Comparison of ENCODE assay signal across 8 cellular contexts in the genomic region with DNA sequence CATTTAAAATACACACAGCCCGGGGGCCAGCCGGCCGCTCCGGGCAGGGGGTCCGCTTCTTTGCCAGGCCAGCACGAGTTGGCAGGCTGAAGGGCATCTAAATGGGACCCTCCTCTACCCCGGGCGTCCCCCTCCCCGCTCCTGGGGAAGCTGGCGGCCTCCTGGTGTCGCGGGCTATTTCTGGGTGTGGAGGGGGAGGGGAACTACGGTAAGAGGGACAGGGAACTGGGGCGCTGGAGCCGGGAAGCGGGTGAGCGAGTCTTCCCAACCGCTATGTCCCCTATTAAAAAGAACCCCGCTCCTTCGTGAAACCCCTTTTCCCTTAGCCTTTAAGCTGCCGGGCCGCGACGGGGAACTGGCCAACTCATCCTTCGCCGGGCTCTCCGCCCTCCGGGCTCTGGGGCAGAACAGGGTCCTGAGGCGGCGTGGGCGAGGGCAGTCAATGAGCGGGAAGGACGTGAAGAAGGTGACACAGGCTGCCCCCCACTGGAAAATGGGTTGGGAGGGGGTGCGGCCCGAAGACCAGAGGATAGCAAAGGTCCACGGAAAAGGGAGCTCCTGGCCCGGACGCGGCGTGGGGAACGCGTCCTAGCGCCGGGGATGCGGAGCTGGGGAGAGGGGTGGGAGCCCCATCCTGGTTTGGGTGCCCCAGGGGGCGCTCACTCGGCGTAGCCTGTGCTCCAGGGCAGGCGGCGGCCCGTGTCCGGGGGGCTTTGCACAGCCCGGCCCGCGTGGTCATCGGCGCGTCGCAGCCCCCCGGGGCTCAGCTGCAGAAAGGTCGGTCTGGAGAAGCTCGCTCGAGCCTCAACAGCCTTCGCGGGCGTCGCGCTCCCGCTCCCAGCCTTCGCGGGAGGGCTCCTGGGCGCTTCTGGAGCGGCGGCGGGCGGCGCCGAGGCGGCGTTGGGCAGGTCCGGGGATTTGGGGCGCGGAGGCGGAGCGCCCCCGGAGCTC. TPM values are rescaled to one million over a fixed set of nuclear protein-coding genes. Genes with fewer than 3 reads are reported as not detected.
DNase-seq lines count a peak whose midpoint lies in the region; ATAC-seq and TF ChIP-seq lines count a peak whose summit lies in the region.

No MANE protein-coding gene starts in this region.

- H3K36me3 ChIP-seq in OCI-LY7 (ENCODE audit: insufficient read depth, low read length), result no peaks in the 10 kb centered on the region

- H2AFZ ChIP-seq in OCI-LY7 (ENCODE audit: low read length), result peak overlapping the region; percentile 46

- H3K79me2 ChIP-seq in OCI-LY7 (ENCODE audit: insufficient read depth, low read depth, low read length), result no peaks in the 10 kb centered on the region

- no peaks in the 10 kb centered on the region for H3K9me2 ChIP-seq in OCI-LY7 (ENCODE audit: insufficient read depth, low read length)

- peak; percentile 17 for TF ChIP-seq CTCF in CD4-positive, alpha-beta T cell (IDR thresholded peaks at IDR 0.05)
- TF ChIP-seq CTCF in OCI-LY7 (conservative IDR thresholded peaks at IDR 0.05; ENCODE audit: low read length), result no peak; the same call in 1 of the 2 replicates
- peak in 9 of 56 donors; percentile 2 to 17 (median 6) for TF ChIP-seq CTCF in dorsolateral prefrontal cortex (IDR thresholded peaks at IDR 0.05 in 54 of 56, conservative IDR thresholded peaks at IDR 0.05 in 2 of 56; ENCODE audit: low read depth in 1 of 56, partially characterized antibody in 56 of 56)

- H3K4me1 Mint-ChIP-seq in CD4-positive, alpha-beta T cell (ENCODE audit: low read depth), result peaks cover 24% of the 10 kb centered on the region

- no peaks in the 10 kb centered on the region for H3K9me3 ChIP-seq in CD4-positive, alpha-beta T cell (ENCODE audit: control insufficient read depth, low read length)
- H3K9me3 ChIP-seq in OCI-LY7 (ENCODE audit: low read length), result no peaks in the 10 kb centered on the region
- H3K9me3 ChIP-seq in mononuclear cell (ENCODE audit: low read depth, low read length), result no peaks in the 10 kb centered on the region

- peak overlapping the region; percentile 85 for H3K4me3 Mint-ChIP-seq in CD4-positive, alpha-beta T cell

- H4K20me1 ChIP-seq in OCI-LY7 (ENCODE audit: insufficient read depth, low read length), result no peaks in the 10 kb centered on the region

- H3K27ac Mint-ChIP-seq in CD4-positive, alpha-beta T cell, result no peak overlapping the region

- no peak overlapping the region for H3K27ac ChIP-seq in CD4-positive, alpha-beta T cell (ENCODE audit: low read depth, low read length)
- H3K27ac ChIP-seq in OCI-LY7 (ENCODE audit: low read depth, low read length, poor library complexity, severe bottlenecking), result no peak overlapping the region
- peak overlapping the region in 20 of 59 donors; percentile 2 to 82 (median 47) for H3K27ac ChIP-seq in dorsolateral prefrontal cortex

- H3K4me1 ChIP-seq in OCI-LY7 (ENCODE audit: insufficient read depth, low read length, poor library complexity, severe bottlenecking) (peaks cover 20% of the 10 kb centered on the region), mononuclear cell (ENCODE audit: insufficient read depth, low read length) (peaks cover 38% of the 10 kb centered on the region)

- H3K4me3 ChIP-seq in OCI-LY7 (ENCODE audit: low read depth, low read length, poor library complexity, severe bottlenecking), result peak overlapping the region; percentile 78
- H3K4me3 ChIP-seq in dorsolateral prefrontal cortex, result peak overlapping the region; percentile 35 to 94 (median 75)
- H3K4me3 ChIP-seq in mononuclear cell (ENCODE audit: low read length), result peak overlapping the region; percentile 42

- peak overlapping the region; percentile 97 for H3K4me2 ChIP-seq in OCI-LY7 (ENCODE audit: low read length)

- intact Hi-C loops in CD4-positive, alpha-beta T cell (cut with DNase I, micrococcal nuclease), result loop anchor here (5.0 to 10.0 kb wide), 6 partner anchors 97 to 1100 kb away; a partner anchor contains a TSS
- intact Hi-C loops in OCI-LY7 (cut with micrococcal nuclease; ENCODE audit: unreplicated experiment) (loop anchor here (2.0 to 5.0 kb wide), 5 partner anchors 96 to 963 kb away; a partner anchor contains a TSS), dorsolateral prefrontal cortex (cut with DNase I) (loop anchor here (5.0 to 10.0 kb wide), 4 partner anchors 160 to 330 kb away; a partner anchor contains a TSS)

- no peaks in the 10 kb centered on the region for H3K9me3 Mint-ChIP-seq in CD4-positive, alpha-beta T cell

- peaks cover 15% of the 10 kb centered on the region for H3K27me3 ChIP-seq in CD4-positive, alpha-beta T cell (ENCODE audit: control insufficient read depth, insufficient read depth, low read length)
- H3K27me3 ChIP-seq in dorsolateral prefrontal cortex (no peaks in the 10 kb centered on the region), mononuclear cell (ENCODE audit: insufficient read depth, low read length) (no peaks in the 10 kb centered on the region)

- CTCF ChIA-PET in CD4-positive, alpha-beta T cell (lab: Charles Lee), result interaction anchor here (0.6 to 4.0 kb wide), 10 partner anchors 10 to 1098 kb away, joined by 3 to 23 read pairs (median 6); a partner anchor contains a TSS
- CTCF ChIA-PET in OCI-LY7 (lab: Charles Lee; ENCODE audit: unreplicated experiment), result interaction anchor here (0.6 to 1.7 kb wide), 5 partner anchors 10 to 328 kb away, joined by 3 to 5 read pairs (median 5); no protein-coding TSS in a partner anchor

- H3K27me3 Mint-ChIP-seq in CD4-positive, alpha-beta T cell, result peaks cover 26% of the 10 kb centered on the region

- no TSS peak for BruUV-seq in OCI-LY7 (replicated peaks; lab: Mats Ljungman, UMichigan)

- ATAC-seq in CD4-positive, alpha-beta T cell (ENCODE audit: poor library complexity), result peak; percentile 3
- ATAC-seq in GM21526 (IDR thresholded peaks at IDR 0.05; ENCODE audit: low FRiP score, unreplicated experiment), result peak; percentile 7

- no peaks in the 10 kb centered on the region for H3K36me3 Mint-ChIP-seq in CD4-positive, alpha-beta T cell (ENCODE audit: low read depth)

- POLR2A ChIA-PET in CD4-positive, alpha-beta T cell (lab: Charles Lee), result interaction anchor here (0.7 to 3.6 kb wide), 12 partner anchors 8 to 1098 kb away, joined by 3 to 46 read pairs (median 4); a partner anchor contains a TSS
- POLR2A ChIA-PET in OCI-LY7 (lab: Charles Lee), result interaction anchor here (0.5 to 1.8 kb wide), 13 partner anchors 10 to 1156 kb away, joined by 3 to 7 read pairs (median 5); no protein-coding TSS in a partner anchor

- no peak for DNase-seq in CD4-positive, alpha-beta T cell
- no peak for DNase-seq in OCI-LY7 (ENCODE audit: low spot score)
- peak in 1 of 10 donors; percentile 19 for DNase-seq in dorsolateral prefrontal cortex
- DNase-seq in NCI-H1105 (lab: John Stamatoyannopoulos, UW), result no peak
- DNase-seq in NCI-H1694 treated with DMSO at 0.1 percent for 48 hours (lab: John Stamatoyannopoulos, UW), result no peak
- DNase-seq in NCI-H446 (lab: John Stamatoyannopoulos, UW), result no peak

RNA-seq across cellular contexts. Expression of a gene that starts 0.5 kb away (rescaled TPM):
- total RNA-seq in CD4-positive, alpha-beta T cell, result under 1 TPM; 0.39 to 0.49 TPM
- 1.4 and 1.5 TPM in 2 replicates for total RNA-seq in OCI-LY7 (2014; rRNA removed; shearing (Covaris generic))
- total RNA-seq in OCI-LY7 (2022), result 3.7 and 4.2 TPM in 2 replicates
- total RNA-seq in dorsolateral prefrontal cortex, result 10 to 100 TPM in 6 of 120 experiments, 1 to 10 TPM in 114; 2.4 to 11.9 (median 6.6) TPM
- 0.63 TPM for total RNA-seq in mononuclear cell

RNA-seq across cellular contexts. Expression of a gene that starts 7.7 kb away (rescaled TPM):
- total RNA-seq in CD4-positive, alpha-beta T cell, result 10 to 100 TPM; 11.9 to 12.7 TPM
- total RNA-seq in OCI-LY7 (2014; rRNA removed; shearing (Covaris generic)), result 23.1 and 34.9 TPM in 2 replicates
- 43.3 and 46.2 TPM in 2 replicates for total RNA-seq in OCI-LY7 (2022)
- 100 to 1,000 TPM in 21 of 120 experiments, 10 to 100 TPM in 99; 36.8 to 162 (median 72.5) TPM for total RNA-seq in dorsolateral prefrontal cortex
- 60.4 TPM for total RNA-seq in mononuclear cell

RNA-seq across cellular contexts. Expression of a gene that starts 40.1 kb away (rescaled TPM):
- total RNA-seq in CD4-positive, alpha-beta T cell, result 10 to 100 TPM; 80.6 to 89.3 TPM
- 24.4 and 28.2 TPM in 2 replicates for total RNA-seq in OCI-LY7 (2014; rRNA removed; shearing (Covaris generic))
- total RNA-seq in OCI-LY7 (2022) (30.4 and 32.4 TPM in 2 replicates), dorsolateral prefrontal cortex (10 to 100 TPM; 12.5 to 54.5 (median 25.7) TPM), mononuclear cell (27.2 TPM)
